ENCODE assay signal across 1 cellular context in genomic region chr2:195468771-195469170, GRCh38.
TF ChIP-seq lines count a peak whose summit lies in the region.

No MANE protein-coding gene starts in this region.

TF ChIP-seq in WTC11, 78 proteins besides CTCF, POLR2A, EP300 and RAD21 (continued from another document):
- no peak for TF ChIP-seq ZBTB43 (CRISPR knock-in tag; IDR thresholded peaks at IDR 0.05)
- no peak for TF ChIP-seq SP1 (CRISPR knock-in tag; conservative IDR thresholded peaks at IDR 0.05)
- TF ChIP-seq PRRX2 (CRISPR knock-in tag; IDR thresholded peaks at IDR 0.05) = no peak
- TF ChIP-seq CREM (CRISPR knock-in tag; IDR thresholded peaks at IDR 0.05) = no peak
